ENCODE assay signal across 7 cellular contexts in the genomic region with DNA sequence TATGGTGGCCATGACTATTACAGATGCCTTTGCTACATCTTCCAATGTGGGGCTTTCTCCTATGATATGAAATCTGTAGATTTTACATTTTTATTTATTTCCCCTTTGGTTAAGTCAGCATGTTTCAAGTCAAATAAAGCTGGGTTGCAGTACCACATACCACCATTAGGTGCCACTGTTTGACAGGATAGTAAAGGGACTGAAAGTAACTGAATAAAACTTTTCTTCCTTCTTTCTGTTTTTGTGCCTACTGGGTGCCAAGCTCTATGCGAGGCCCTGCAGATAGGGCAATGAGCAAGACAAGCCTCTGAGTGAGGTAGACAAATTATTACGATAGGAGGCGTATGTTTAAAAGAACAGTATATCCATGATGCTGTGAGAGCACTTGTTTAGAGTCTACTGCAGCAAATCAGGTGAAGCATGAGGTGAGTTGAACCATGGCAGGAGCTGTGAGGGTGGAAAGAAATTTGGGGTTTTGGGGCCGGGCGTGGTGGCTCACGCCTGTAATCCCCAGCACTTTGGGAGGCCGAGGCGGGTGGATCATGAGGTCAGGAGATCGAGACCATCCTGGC.
A peak's percentile ranks its signal among the peaks of the same experiment; 100 is the strongest.
DNase-seq lines count a peak whose midpoint lies in the region; ATAC-seq and TF ChIP-seq lines count a peak whose summit lies in the region.

No MANE protein-coding gene starts in this region.

- no peak overlapping the region for H3K18ac ChIP-seq in mesendoderm (ENCODE audit: low read length)

- H3K4me1 ChIP-seq in DOHH2 (ENCODE audit: control insufficient read depth, low read length) (no peaks in the 10 kb centered on the region), mesendoderm (ENCODE audit: control insufficient read depth, low read depth, low read length) (no peaks in the 10 kb centered on the region)

- no peak overlapping the region for H2BK15ac ChIP-seq in mesendoderm (replicated peaks; ENCODE audit: low read depth)

- no CpG with 5 or more reads among the region's 9 CpGs for WGBS in mesendoderm (ENCODE audit: extremely low coverage, insufficient coverage, low lambda C conversion rate)

- H4K5ac ChIP-seq in mesendoderm (ENCODE audit: low read length) = no peak overlapping the region

- no peak for ATAC-seq in omental fat pad (ENCODE audit: low FRiP score)
- ATAC-seq in HG02852 (IDR thresholded peaks at IDR 0.05; ENCODE audit: unreplicated experiment) = no peak
- no peak for ATAC-seq in HG02870 (IDR thresholded peaks at IDR 0.05; ENCODE audit: unreplicated experiment)

- H3K9me2 ChIP-seq in DOHH2 (replicated peaks; ENCODE audit: control insufficient read depth, low read length) = no peaks in the 10 kb centered on the region

- H3K79me2 ChIP-seq in DOHH2 (ENCODE audit: control insufficient read depth, low read length) (no peaks in the 10 kb centered on the region), mesendoderm (ENCODE audit: control insufficient read depth, insufficient read depth, low read length) (no peaks in the 10 kb centered on the region)

- H3K27ac ChIP-seq in DOHH2 (ENCODE audit: low read depth, low read length) (no peak overlapping the region), HL-60 (replicated peaks) (no peak overlapping the region), mesendoderm (ENCODE audit: low read depth, low read length) (no peak overlapping the region)

- peaks cover 15% of the 10 kb centered on the region; the same call in 1 of the 2 replicates for H3K9me3 ChIP-seq in DOHH2 (ENCODE audit: control insufficient read depth, insufficient read depth, low read length)

- H3K4ac ChIP-seq in mesendoderm (ENCODE audit: low read depth, low read length) = no peak overlapping the region

- no peak overlapping the region for H3K9ac ChIP-seq in mesendoderm (ENCODE audit: low read length)

- H3K23ac ChIP-seq in mesendoderm (ENCODE audit: low read length) = no peak overlapping the region

- H3K27me3 ChIP-seq in DOHH2 (ENCODE audit: control insufficient read depth, low read length) = no peaks in the 10 kb centered on the region
- no peaks in the 10 kb centered on the region for H3K27me3 ChIP-seq in HL-60 (ENCODE audit: insufficient read depth, poor library complexity, severe bottlenecking)
- no peaks in the 10 kb centered on the region for H3K27me3 ChIP-seq in mesendoderm (ENCODE audit: insufficient read depth, low read length, poor library complexity)

- H3K79me1 ChIP-seq in mesendoderm (ENCODE audit: low read length) = no peaks in the 10 kb centered on the region

- H2BK120ac ChIP-seq in mesendoderm (ENCODE audit: low read depth, low read length) = no peak overlapping the region

- no peaks in the 10 kb centered on the region for H3F3A ChIP-seq in DOHH2 (ENCODE audit: control insufficient read depth, insufficient read depth)

- peak in 1 of 2 experiments; percentile 33 for DNase-seq in HL-60 (ENCODE audit: low read depth in 1 of 2, low spot score in 1 of 2)
- peak; percentile 14 for DNase-seq in activated naive CD4-positive, alpha-beta T cell treated with anti-CD3 and anti-CD28 coated beads, Interleukin-2, amount 50 U/mL, for 16 hours
- DNase-seq in mesendoderm = peak; percentile 66
- DNase-seq in omental fat pad (ENCODE audit: low spot score) = no peak

- no peak overlapping the region for H3K4me3 ChIP-seq in DOHH2 (ENCODE audit: low read length)
- H3K4me3 ChIP-seq in HL-60 (replicated peaks; ENCODE audit: insufficient read depth, low read length) = no peak overlapping the region
- H3K4me3 ChIP-seq in mesendoderm (ENCODE audit: low read length) = no peak overlapping the region

- H3K4me2 ChIP-seq in DOHH2 (ENCODE audit: low read length) = no peak overlapping the region
- H3K4me2 ChIP-seq in mesendoderm (ENCODE audit: low read length) = no peak overlapping the region

- no peak overlapping the region for H4K8ac ChIP-seq in mesendoderm (ENCODE audit: low read depth, low read length)

- H3K56ac ChIP-seq in mesendoderm (ENCODE audit: low read length) = no peak overlapping the region

- TF ChIP-seq CTCF in DOHH2 (IDR thresholded peaks at IDR 0.05; ENCODE audit: low read depth, low read length, poor library complexity, severe bottlenecking) (peak; percentile 77), HL-60 (IDR thresholded peaks at IDR 0.05; ENCODE audit: insufficient read depth, low read length) (peak; percentile 47), omental fat pad (IDR thresholded peaks at IDR 0.05) (no peak)

- H3K36me3 ChIP-seq in DOHH2 (ENCODE audit: control insufficient read depth, low read length) (no peaks in the 10 kb centered on the region), mesendoderm (ENCODE audit: control insufficient read depth, insufficient read depth, low read length) (no peaks in the 10 kb centered on the region)

- no peak overlapping the region for H2BK5ac ChIP-seq in mesendoderm (ENCODE audit: low read length)

- no peak overlapping the region for H2AK5ac ChIP-seq in mesendoderm (ENCODE audit: low read length)

- H4K20me1 ChIP-seq in DOHH2 (ENCODE audit: control insufficient read depth, insufficient read depth, low read depth, low read length) = no peaks in the 10 kb centered on the region

Comparison
In these comparisons a context has a peak if more than half of its experiments do, and no peak if none do; other contexts are left out.
1. CTCF ChIP-seq: peak in DOHH2 (single experiment) and HL-60 (single experiment); none in omental fat pad (0 of 3).